ENCODE assay signal across 13 cellular contexts in the genomic region with DNA sequence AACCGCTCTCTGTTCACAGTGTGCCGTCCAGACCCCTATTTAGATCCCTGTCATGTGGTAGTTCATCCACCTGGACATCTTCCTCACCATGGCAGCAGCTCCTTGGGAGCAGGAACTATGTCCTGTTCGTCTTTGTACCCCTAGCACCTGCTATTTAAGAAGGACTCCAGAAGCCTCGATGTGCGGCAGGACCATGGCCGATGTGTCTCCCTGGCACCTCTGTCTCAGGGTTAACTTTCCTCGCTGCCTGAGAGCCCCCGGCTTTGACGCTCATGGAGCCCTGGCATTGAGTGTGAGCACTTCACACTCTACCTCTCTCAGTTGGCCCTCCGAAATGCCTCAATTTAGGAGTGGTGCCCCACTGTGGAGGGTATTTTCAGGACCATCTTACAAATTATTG.
A peak's percentile ranks its signal among the peaks of the same experiment; 100 is the strongest.
DNase-seq lines count a peak whose midpoint lies in the region; ATAC-seq and TF ChIP-seq lines count a peak whose summit lies in the region.
"Had no signal": no experiment of that assay in that cellular context is flagged by ENCODE, and none has a peak within 500 bp of the region (broad histone marks: within the 10 kb centered on the region; RNA-seq: fewer than 3 reads in every experiment).

No MANE protein-coding gene starts in this region.

- no peak overlapping the region for H3K4me3 ChIP-seq in right atrium auricular region
- H3K4me3 ChIP-seq in right cardiac atrium (ENCODE audit: low read length) = no peak overlapping the region
- H3K4me3 ChIP-seq: BLaER1 treated with 17β-estradiol and CSF1 and Interleukin-3, amounts not matched to agents 10 nM and 100 nM had no signal

- H3K9me3 ChIP-seq in right atrium auricular region = no peaks in the 10 kb centered on the region
- H3K9me3 ChIP-seq in right cardiac atrium (ENCODE audit: control insufficient read depth, low read length) = no peaks in the 10 kb centered on the region

- H3K4me1 ChIP-seq in right atrium auricular region (peaks cover 0 to 4% of the 10 kb centered on the region in 2 donors), right cardiac atrium (ENCODE audit: control insufficient read depth, insufficient read depth, low read length) (peaks cover 1% of the 10 kb centered on the region)

- no peak for TF ChIP-seq CTCF in right atrium auricular region (IDR thresholded peaks at IDR 0.05)
- TF ChIP-seq CTCF in osteocyte (IDR thresholded peaks at IDR 0.05) = no peak

- no peak for ATAC-seq in right cardiac atrium
- ATAC-seq: HCT116 had no signal

- WGBS in right cardiac atrium = 98% methylated on average over 10 of the region's 10 CpGs

- DNase-seq in right atrium auricular region (ENCODE audit: low spot score) (peak; percentile 50), right cardiac atrium (no peak), osteocyte (ENCODE audit: extremely low spot score, unreplicated experiment) (peak; percentile 63), substantia nigra (lab: John Stamatoyannopoulos, UW) (no peak), immature natural killer cell (no peak), NCI-H187 (lab: John Stamatoyannopoulos, UW) (no peak), NCI-H2171 treated with DMSO at 0.1 percent for 48 hours (lab: John Stamatoyannopoulos, UW) (no peak)
- DNase-seq: ACHN; CD4-positive, CD25-positive, alpha-beta regulatory T cell; DMS53; GF-D8 had no signal

- H3K9me3 Mint-ChIP-seq in osteocyte (ENCODE audit: unreplicated experiment) (no peaks in the 10 kb centered on the region), immature natural killer cell (no peaks in the 10 kb centered on the region)
- H3K9me3 Mint-ChIP-seq: CD4-positive, CD25-positive, alpha-beta regulatory T cell had no signal

- intact Hi-C loops in right cardiac atrium (cut with DNase I) = no loop called here

- H3K27me3 ChIP-seq in right atrium auricular region (no peaks in the 10 kb centered on the region), right cardiac atrium (ENCODE audit: control insufficient read depth, insufficient read depth) (no peaks in the 10 kb centered on the region)
- H3K27me3 ChIP-seq: BLaER1 treated with 17β-estradiol and CSF1 and Interleukin-3, amounts not matched to agents 10 nM and 100 nM had no signal

- no peaks in the 10 kb centered on the region for H3K36me3 ChIP-seq in right atrium auricular region

- H3K36me3 Mint-ChIP-seq in osteocyte (ENCODE audit: unreplicated experiment) = no peaks in the 10 kb centered on the region
- H3K36me3 Mint-ChIP-seq in immature natural killer cell = peaks cover 0 to 3% (median 0%) of the 10 kb centered on the region in 3 donors

- H3K27ac Mint-ChIP-seq in osteocyte (ENCODE audit: unreplicated experiment) = no peak overlapping the region
- no peak overlapping the region for H3K27ac Mint-ChIP-seq in immature natural killer cell

- H3K4me3 Mint-ChIP-seq in osteocyte (ENCODE audit: unreplicated experiment) = no peak overlapping the region
- H3K4me3 Mint-ChIP-seq in immature natural killer cell = no peak overlapping the region
- H3K4me3 Mint-ChIP-seq: CD4-positive, CD25-positive, alpha-beta regulatory T cell had no signal

- H3K27me3 Mint-ChIP-seq in osteocyte (ENCODE audit: unreplicated experiment) (peaks cover 7% of the 10 kb centered on the region), immature natural killer cell (ENCODE audit: low read depth in 3 of 3) (peaks cover 0 to 3% (median 3%) of the 10 kb centered on the region in 3 donors)
- H3K27me3 Mint-ChIP-seq: CD4-positive, CD25-positive, alpha-beta regulatory T cell had no signal

- H3K27ac ChIP-seq in right atrium auricular region (no peak overlapping the region), right cardiac atrium (ENCODE audit: low read length) (no peak overlapping the region), substantia nigra (ENCODE audit: low read depth, low read length, poor library complexity, severe bottlenecking) (peak overlapping the region; percentile 9)

- H3K4me1 Mint-ChIP-seq in osteocyte (ENCODE audit: unreplicated experiment) = no peaks in the 10 kb centered on the region
- H3K4me1 Mint-ChIP-seq in immature natural killer cell = peaks cover 20 to 36% of the 10 kb centered on the region in 2 donors

Comparison
In these comparisons a context has a peak if more than half of its experiments do, and no peak if none do; other contexts are left out.
1. DNase-seq: peak in right atrium auricular region (single experiment) and osteocyte (single experiment); none in right cardiac atrium (0 of 3), substantia nigra (0 of 49), immature natural killer cell (0 of 3), NCI-H187 (0 of 2) and NCI-H2171 treated with DMSO at 0.1 percent for 48 hours (single experiment).